8 cellular contexts compared by ENCODE assay signal in the genomic region with DNA sequence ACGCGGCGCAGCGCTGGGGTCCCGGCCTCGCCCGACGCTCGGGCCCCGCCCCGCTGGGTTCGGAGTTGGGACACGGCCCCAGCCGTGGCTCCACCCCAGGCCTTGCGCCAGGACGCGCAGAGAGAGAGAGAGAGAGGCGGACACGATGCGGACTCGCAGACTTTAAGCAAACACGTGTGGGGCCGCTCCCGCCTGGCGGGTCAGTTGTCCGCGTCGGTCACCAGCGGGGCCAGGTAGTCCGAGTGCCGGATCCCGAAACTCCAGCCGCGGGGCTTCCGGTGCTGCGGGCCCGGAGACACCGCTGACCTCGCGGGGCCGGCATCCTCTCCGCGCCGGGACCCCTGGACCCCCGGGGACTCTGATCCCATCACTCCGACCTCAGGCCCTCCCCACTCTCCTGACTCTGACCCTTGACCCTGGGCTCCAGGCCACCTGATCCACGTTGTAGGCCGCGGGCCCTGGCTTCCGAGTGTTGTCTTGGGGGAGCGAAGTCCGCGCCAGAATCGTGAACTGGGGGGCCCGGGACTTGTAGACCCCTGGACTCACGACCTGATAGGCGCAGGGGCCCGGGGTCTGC. TPM values are rescaled to one million over a fixed set of nuclear protein-coding genes. Genes with fewer than 3 reads are reported as not detected.
A peak's percentile ranks its signal among the peaks of the same experiment; 100 is the strongest.
DNase-seq lines count a peak whose midpoint lies in the region; ATAC-seq and TF ChIP-seq lines count a peak whose summit lies in the region.

No MANE protein-coding gene starts in this region.

- no peaks in the 10 kb centered on the region for H3K27me3 Mint-ChIP-seq in dendritic cell treated with granulocyte-macrophage colony-stimulating factor and Interleukin-4, amounts not matched to agents 40 ng/mL and 50 ng/mL, for 4 days

- peak; percentile 12 for ATAC-seq in HG02588 (IDR thresholded peaks at IDR 0.05; ENCODE audit: unreplicated experiment)
- ATAC-seq in lower lobe of right lung: peak; percentile 56 to 67

- peaks cover 68% of the 10 kb centered on the region for H3K36me3 Mint-ChIP-seq in dendritic cell treated with granulocyte-macrophage colony-stimulating factor and Interleukin-4, amounts not matched to agents 40 ng/mL and 50 ng/mL, for 4 days (ENCODE audit: low read depth)

- no peak for TF ChIP-seq POLR2A in suprapubic skin (IDR thresholded peaks at IDR 0.05)

- 1% methylated on average over 14 of the region's 58 CpGs for WGBS in suprapubic skin

- H3K9me3 ChIP-seq in SJSA1 (replicated peaks) (peaks cover 18% of the 10 kb centered on the region), lower lobe of right lung (no peaks in the 10 kb centered on the region), suprapubic skin (no peaks in the 10 kb centered on the region)

- H3K4me1 ChIP-seq in SJSA1 (replicated peaks) (peaks cover 42% of the 10 kb centered on the region), lower lobe of right lung (peaks cover 56% of the 10 kb centered on the region), suprapubic skin (peaks cover 73% of the 10 kb centered on the region)

- H3K27me3 ChIP-seq in SJSA1 (replicated peaks) (peaks cover 30% of the 10 kb centered on the region), lower lobe of right lung (ENCODE audit: low read depth) (no peaks in the 10 kb centered on the region), suprapubic skin (no peaks in the 10 kb centered on the region)

- H3K36me3 ChIP-seq in SJSA1: 0 out of 2 replicates have a peak, but pooled peaks cover 3% of the 10 kb centered on the region
- H3K36me3 ChIP-seq in lower lobe of right lung: no peaks in the 10 kb centered on the region
- H3K36me3 ChIP-seq in suprapubic skin: no peaks in the 10 kb centered on the region

- intact Hi-C loops in dendritic cell treated with granulocyte-macrophage colony-stimulating factor and Interleukin-4, amounts not matched to agents 40 ng/mL and 50 ng/mL, for 4 days (cut with micrococcal nuclease): loop anchor here (1.0 to 2.0 kb wide), 2 partner anchors 9 to 52 kb away; a partner anchor contains a TSS
- intact Hi-C loops in lower lobe of right lung (cut with DNase I): no loop called here

- TF ChIP-seq CTCF in lower lobe of right lung (IDR thresholded peaks at IDR 0.05) (no peak), suprapubic skin (IDR thresholded peaks at IDR 0.05) (no peak)

- peaks cover 60% of the 10 kb centered on the region for H3K4me1 Mint-ChIP-seq in dendritic cell treated with granulocyte-macrophage colony-stimulating factor and Interleukin-4, amounts not matched to agents 40 ng/mL and 50 ng/mL, for 4 days (ENCODE audit: low read depth)

- H3K27ac Mint-ChIP-seq in dendritic cell treated with granulocyte-macrophage colony-stimulating factor and Interleukin-4, amounts not matched to agents 40 ng/mL and 50 ng/mL, for 4 days: peak overlapping the region; percentile 95

- peak; percentile 83 for DNase-seq in GM03348 (ENCODE audit: low spot score)
- peak in 1 of 2 experiments; percentile 65 for DNase-seq in SJSA1 (ENCODE audit: low read depth in 1 of 2, low spot score in 2 of 2)
- DNase-seq in lower lobe of right lung: peak; percentile 94
- DNase-seq in suprapubic skin (ENCODE audit: low spot score in 2 of 2): peak; percentile 94
- DNase-seq in NCI-H1092 treated with DMSO at 0.1 percent for 48 hours (lab: John Stamatoyannopoulos, UW): no peak
- DNase-seq in NCI-H1694 treated with DMSO at 0.1 percent for 48 hours (lab: John Stamatoyannopoulos, UW): no peak

- H3K27ac ChIP-seq in SJSA1 (no peak overlapping the region), lower lobe of right lung (peak overlapping the region; percentile 100), suprapubic skin (peak overlapping the region; percentile 93)

- no peak for TF ChIP-seq EP300 in suprapubic skin (IDR thresholded peaks at IDR 0.05)

- peak overlapping the region; percentile 97 for H3K4me3 Mint-ChIP-seq in dendritic cell treated with granulocyte-macrophage colony-stimulating factor and Interleukin-4, amounts not matched to agents 40 ng/mL and 50 ng/mL, for 4 days

- H3K9me3 Mint-ChIP-seq in dendritic cell treated with granulocyte-macrophage colony-stimulating factor and Interleukin-4, amounts not matched to agents 40 ng/mL and 50 ng/mL, for 4 days: no peaks in the 10 kb centered on the region

- peak overlapping the region; percentile 41 for H3K4me3 ChIP-seq in SJSA1
- H3K4me3 ChIP-seq in lower lobe of right lung: peak overlapping the region; percentile 79
- H3K4me3 ChIP-seq in suprapubic skin: peak overlapping the region; percentile 81

RNA-seq across cellular contexts. Expression of a gene that starts 0.6 kb away (rescaled TPM):
- 3.2 and 12.6 TPM in 2 replicates for total RNA-seq in SJSA1 (2014; rRNA removed; shearing (Covaris generic))
- total RNA-seq in lower lobe of right lung (151 TPM), suprapubic skin (10 to 100 TPM; 23.6 to 46.9 (median 30.8) TPM)

RNA-seq across cellular contexts. Expression of a gene that starts 5.0 kb away (rescaled TPM):
- 2.0 and 6.3 TPM in 2 replicates for total RNA-seq in SJSA1 (2014; rRNA removed; shearing (Covaris generic))
- total RNA-seq in lower lobe of right lung (4.9 TPM), suprapubic skin (1 to 10 TPM in 3 of 4 donors, not detected in 1; 1.7 to 7.9 (median 4.7) TPM)

RNA-seq across cellular contexts. Expression of a gene that starts 15.3 kb away (rescaled TPM):
- 0.11 and 0.66 TPM in 2 replicates for total RNA-seq in SJSA1 (2014; rRNA removed; shearing (Covaris generic))
- 0.77 TPM for total RNA-seq in lower lobe of right lung
- total RNA-seq in suprapubic skin: under 1 TPM in 1 of 4 donors, not detected in 3; 0.26 TPM

RNA-seq across cellular contexts. Expression of a gene that starts 22.3 kb away (rescaled TPM):
- 106 and 113 TPM in 2 replicates for total RNA-seq in SJSA1 (2014; rRNA removed; shearing (Covaris generic))
- total RNA-seq in lower lobe of right lung: 46.1 TPM
- 10 to 100 TPM; 39.6 to 51.9 (median 50.0) TPM for total RNA-seq in suprapubic skin

RNA-seq across cellular contexts. Expression of a gene that starts 22.9 kb away (rescaled TPM):
- total RNA-seq in SJSA1 (2014; rRNA removed; shearing (Covaris generic)): 34.7 and 53.5 TPM in 2 replicates
- total RNA-seq in lower lobe of right lung: 58.8 TPM
- total RNA-seq in suprapubic skin: 10 to 100 TPM; 28.9 to 65.6 (median 44.7) TPM

Comparison
In these comparisons a context has a peak if more than half of its experiments do, and no peak if none do; other contexts are left out.
1. DNase-seq: peak in GM03348 (single experiment), lower lobe of right lung (single experiment) and suprapubic skin (2 of 2); none in NCI-H1092 treated with DMSO at 0.1 percent for 48 hours (single experiment) and NCI-H1694 treated with DMSO at 0.1 percent for 48 hours (single experiment).
2. Peak in every context shown above with its lines, with median percentiles within 50 percentile points of each other: H3K4me3 ChIP-seq.